ENCODE assay signal across 1 cellular context in genomic region chr6:5302220-5302946, GRCh38.
TF ChIP-seq lines count a peak whose summit lies in the region.

No MANE protein-coding gene starts in this region.

TF ChIP-seq in GM12878, 131 proteins besides CTCF, POLR2A, EP300 and RAD21 (continued from another document and continues in another):
- no peak for TF ChIP-seq USF1 (IDR thresholded peaks at IDR 0.05; ENCODE audit: borderline replicate concordance, extremely low read length, insufficient read depth, low read depth, low read length)
- TF ChIP-seq CHD2 (IDR thresholded peaks at IDR 0.05; ENCODE audit: borderline replicate concordance, low read depth, low read length): no peak
- no peak for TF ChIP-seq KAT2A (conservative IDR thresholded peaks at IDR 0.05; ENCODE audit: control insufficient read depth, low read depth, low read length)
- no peak for TF ChIP-seq ZBTB40 (IDR thresholded peaks at IDR 0.05; ENCODE audit: borderline replicate concordance)
- peak; percentile 39 for TF ChIP-seq SP1 (IDR thresholded peaks at IDR 0.05; ENCODE audit: low read depth, low read length)
- no peak for TF ChIP-seq LARP7 (IDR thresholded peaks at IDR 0.05)
- TF ChIP-seq TCF3 (IDR thresholded peaks at IDR 0.05; ENCODE audit: borderline replicate concordance, insufficient read depth, low read depth, low read length): peak; percentile 76
- no peak; the same call in 1 of the 2 replicates for TF ChIP-seq ASH2L (IDR thresholded peaks at IDR 0.05; ENCODE audit: borderline replicate concordance, low read depth)
- no peak for TF ChIP-seq HCFC1 (IDR thresholded peaks at IDR 0.05; ENCODE audit: low read length)
- TF ChIP-seq ZBTB4 (CRISPR knock-in tag; IDR thresholded peaks at IDR 0.05): no peak
- 0 out of 2 replicates have a peak, but pooled peaks have one; percentile 31 for TF ChIP-seq IKZF1 (conservative IDR thresholded peaks at IDR 0.05)
- no peak for TF ChIP-seq KLF5 (IDR thresholded peaks at IDR 0.05; ENCODE audit: partially characterized antibody)
- no peak for TF ChIP-seq POLR2AphosphoS2 (IDR thresholded peaks at IDR 0.05; ENCODE audit: low read depth, low read length)
- TF ChIP-seq POU2F2 (IDR thresholded peaks at IDR 0.05; ENCODE audit: borderline replicate concordance, low read depth, low read length): peak; percentile 65; the same call in 2 of the 3 replicates
- peak; percentile 32; the same call in 1 of the 2 replicates for TF ChIP-seq DPF2 (IDR thresholded peaks at IDR 0.05)
- no peak for TF ChIP-seq WRNIP1 (IDR thresholded peaks at IDR 0.05; ENCODE audit: borderline replicate concordance, low read depth, low read length)
- TF ChIP-seq CHD1 (IDR thresholded peaks at IDR 0.05; ENCODE audit: low read depth, low read length): no peak
- TF ChIP-seq ZNF217 (IDR thresholded peaks at IDR 0.05): no peak
- TF ChIP-seq ZNF687 (IDR thresholded peaks at IDR 0.05): no peak
- TF ChIP-seq TCF7 (IDR thresholded peaks at IDR 0.05; ENCODE audit: borderline replicate concordance): no peak
- peak; percentile 59 for TF ChIP-seq MTA2 (IDR thresholded peaks at IDR 0.05; ENCODE audit: low read depth)
- TF ChIP-seq PAX5 (IDR thresholded peaks at IDR 0.05; ENCODE audit: borderline replicate concordance, low read depth, low read length): peak; percentile 93
- TF ChIP-seq ZBTB33 (IDR thresholded peaks at IDR 0.05): no peak
- TF ChIP-seq HSF1 (IDR thresholded peaks at IDR 0.05; ENCODE audit: low read depth, low read length): no peak
- TF ChIP-seq ZBED1 (IDR thresholded peaks at IDR 0.05; ENCODE audit: borderline replicate concordance): peak; percentile 59; the same call in 1 of the 2 replicates
- TF ChIP-seq ZNF622 (IDR thresholded peaks at IDR 0.05): no peak
- no peak for TF ChIP-seq BMI1 (IDR thresholded peaks at IDR 0.05; ENCODE audit: borderline replicate concordance)
- TF ChIP-seq POLR2AphosphoS5 (IDR thresholded peaks at IDR 0.05; ENCODE audit: low read length): no peak
- no peak; the same call in 1 of the 2 replicates for TF ChIP-seq MAX (IDR thresholded peaks at IDR 0.05; ENCODE audit: low read depth, low read length)
- peak; percentile 30; the same call in 1 of the 2 replicates for TF ChIP-seq SMC3 (IDR thresholded peaks at IDR 0.05; ENCODE audit: borderline replicate concordance, low read length)
- peak; percentile 49; the same call in 1 of the 2 replicates for TF ChIP-seq NFIC (IDR thresholded peaks at IDR 0.05; ENCODE audit: low read depth, low read length)
- TF ChIP-seq TAF1 (IDR thresholded peaks at IDR 0.05; ENCODE audit: borderline replicate concordance, low read depth, low read length): no peak
- TF ChIP-seq JUND (IDR thresholded peaks at IDR 0.05; ENCODE audit: low read depth, low read length): peak; percentile 47; the same call in 1 of the 2 replicates
- no peak for TF ChIP-seq ZBTB11 (CRISPR knock-in tag; IDR thresholded peaks at IDR 0.05)
- no peak for TF ChIP-seq CBFB (IDR thresholded peaks at IDR 0.05; ENCODE audit: low read depth)
- no peak for TF ChIP-seq SKIL (IDR thresholded peaks at IDR 0.05; ENCODE audit: low read depth, poor library complexity, severe bottlenecking)
- TF ChIP-seq RBBP5 (conservative IDR thresholded peaks at IDR 0.05): no peak
- TF ChIP-seq PAX8 (IDR thresholded peaks at IDR 0.05): no peak
